1 cellular context compared by ENCODE assay signal in the genomic region with DNA sequence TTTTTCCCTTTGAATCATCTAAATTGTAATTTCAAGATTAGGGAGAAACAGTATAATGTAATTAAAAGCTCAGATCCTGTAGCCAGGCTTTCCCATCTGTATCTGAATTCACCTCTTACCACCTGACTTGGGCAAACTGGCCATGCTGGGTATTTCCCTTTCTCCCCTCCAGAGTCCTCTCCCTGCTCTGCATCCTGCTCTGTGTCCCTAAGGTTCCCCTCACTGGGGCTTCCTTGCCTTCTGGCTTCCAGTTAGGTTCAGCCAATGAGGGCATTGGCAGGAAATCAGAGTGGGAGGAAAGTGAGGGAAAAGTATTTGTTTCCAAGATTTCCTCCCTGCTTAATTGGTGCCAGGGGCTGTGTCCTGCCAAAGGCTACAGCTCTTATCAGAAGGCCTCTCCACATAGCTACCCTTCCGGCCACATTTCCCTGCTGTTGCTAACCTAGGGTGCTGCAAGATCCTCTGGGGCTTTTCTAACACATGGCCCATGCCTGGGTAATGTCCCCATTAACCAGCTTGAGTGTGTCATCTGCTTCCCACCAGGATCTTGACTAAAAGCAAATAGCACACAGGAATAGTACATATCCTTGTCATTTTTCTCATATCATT.
TF ChIP-seq lines count a peak whose summit lies in the region.

No MANE protein-coding gene starts in this region.

TF ChIP-seq in HepG2, 621 proteins besides CTCF, POLR2A, EP300 and RAD21:
- TF ChIP-seq, protein P1, sequence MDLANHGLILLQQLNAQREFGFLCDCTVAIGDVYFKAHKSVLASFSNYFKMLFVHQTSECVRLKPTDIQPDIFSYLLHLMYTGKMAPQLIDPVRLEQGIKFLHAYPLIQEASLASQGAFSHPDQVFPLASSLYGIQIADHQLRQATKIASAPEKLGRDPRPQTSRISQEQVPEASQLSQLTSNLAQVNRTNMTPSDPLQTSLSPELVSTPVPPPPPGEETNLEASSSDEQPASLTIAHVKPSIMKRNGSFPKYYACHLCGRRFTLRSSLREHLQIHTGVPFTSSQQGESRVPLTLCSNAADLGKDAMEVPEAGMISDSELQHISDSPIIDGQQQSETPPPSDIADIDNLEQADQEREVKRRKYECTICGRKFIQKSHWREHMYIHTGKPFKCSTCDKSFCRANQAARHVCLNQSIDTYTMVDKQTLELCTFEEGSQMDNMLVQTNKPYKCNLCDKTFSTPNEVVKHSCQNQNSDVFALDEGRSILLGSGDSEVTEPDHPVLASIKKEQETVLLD (CRISPR knock-in tag; IDR thresholded peaks at IDR 0.05; ENCODE audit: low read depth), result no peak
- no peak for TF ChIP-seq RFX1 (IDR thresholded peaks at IDR 0.05)
- no peak for TF ChIP-seq HES4 (CRISPR knock-in tag; IDR thresholded peaks at IDR 0.05; ENCODE audit: borderline replicate concordance)
- no peak for TF ChIP-seq ZNF607 (CRISPR knock-in tag; IDR thresholded peaks at IDR 0.05; ENCODE audit: borderline replicate concordance)
- no peak for TF ChIP-seq KLF11 (CRISPR knock-in tag; IDR thresholded peaks at IDR 0.05)
- no peak for TF ChIP-seq IKZF1 (IDR thresholded peaks at IDR 0.05)
- TF ChIP-seq, protein P2, sequence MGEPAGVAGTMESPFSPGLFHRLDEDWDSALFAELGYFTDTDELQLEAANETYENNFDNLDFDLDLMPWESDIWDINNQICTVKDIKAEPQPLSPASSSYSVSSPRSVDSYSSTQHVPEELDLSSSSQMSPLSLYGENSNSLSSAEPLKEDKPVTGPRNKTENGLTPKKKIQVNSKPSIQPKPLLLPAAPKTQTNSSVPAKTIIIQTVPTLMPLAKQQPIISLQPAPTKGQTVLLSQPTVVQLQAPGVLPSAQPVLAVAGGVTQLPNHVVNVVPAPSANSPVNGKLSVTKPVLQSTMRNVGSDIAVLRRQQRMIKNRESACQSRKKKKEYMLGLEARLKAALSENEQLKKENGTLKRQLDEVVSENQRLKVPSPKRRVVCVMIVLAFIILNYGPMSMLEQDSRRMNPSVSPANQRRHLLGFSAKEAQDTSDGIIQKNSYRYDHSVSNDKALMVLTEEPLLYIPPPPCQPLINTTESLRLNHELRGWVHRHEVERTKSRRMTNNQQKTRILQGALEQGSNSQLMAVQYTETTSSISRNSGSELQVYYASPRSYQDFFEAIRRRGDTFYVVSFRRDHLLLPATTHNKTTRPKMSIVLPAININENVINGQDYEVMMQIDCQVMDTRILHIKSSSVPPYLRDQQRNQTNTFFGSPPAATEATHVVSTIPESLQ (CRISPR knock-in tag; conservative IDR thresholded peaks at IDR 0.05), result no peak
- TF ChIP-seq ZNF451 (CRISPR knock-in tag; IDR thresholded peaks at IDR 0.05), result no peak
- no peak for TF ChIP-seq PPARG (CRISPR knock-in tag; conservative IDR thresholded peaks at IDR 0.05)
